13 cellular contexts compared by ENCODE assay signal in genomic region chr9:89428222-89428761, GRCh38.
A peak's percentile ranks its signal among the peaks of the same experiment; 100 is the strongest.
DNase-seq lines count a peak whose midpoint lies in the region; ATAC-seq, FAIRE-seq and TF ChIP-seq lines count a peak whose summit lies in the region.
"Had no signal": no experiment of that assay in that cellular context is flagged by ENCODE, and none has a peak within 500 bp of the region (broad histone marks: within the 10 kb centered on the region; RNA-seq: fewer than 3 reads in every experiment).

No MANE protein-coding gene starts in this region.

- CTCF ChIA-PET in activated CD8-positive, alpha-beta memory T cell treated with anti-CD3 and anti-CD28 coated beads, Interleukin-2, amount 10 ng/mL, durations not matched to agents 7 days and 5 days (lab: Charles Lee), result interaction anchor here (0.8 to 6.2 kb wide), 19 partner anchors 10 to 137 kb away, joined by 3 to 74 read pairs (median 5); no protein-coding TSS in a partner anchor
- CTCF ChIA-PET in WTC11 (lab: Charles Lee), result interaction anchor here (0.7 to 6.0 kb wide), 15 partner anchors 12 to 164 kb away, joined by 3 to 135 read pairs (median 11); partner anchors contain the start of gene SECISBP2
- CTCF ChIA-PET in HEK293T (lab: Yijun Ruan, JAX), result no interaction called here

- 80 to 91% (median 90%) methylated on average over 12 to 13 of the region's 13 CpGs for WGBS in small intestine, 3 donors

- POLR2A ChIA-PET in WTC11 (lab: Charles Lee) (no interaction called here), HEK293T (lab: Yijun Ruan, JAX) (no interaction called here)

- peak overlapping the region; percentile 96 for H3K27ac ChIP-seq in cingulate gyrus (ENCODE audit: low read depth, low read length)
- peak overlapping the region; percentile 5 to 47 for H3K27ac ChIP-seq in small intestine (ENCODE audit: low read depth in 1 of 2, low read length in 1 of 2)
- H3K27ac ChIP-seq: pancreas, VCaP had no signal

- no peak for FAIRE-seq in small intestine (lab: Jason Lieb, UNC)
- FAIRE-seq: pancreas had no signal

- H3K4me1 Mint-ChIP-seq in activated CD8-positive, alpha-beta memory T cell treated with anti-CD3 and anti-CD28 coated beads, Interleukin-2, amount 10 ng/mL, durations not matched to agents 7 days and 5 days, result peaks cover 90% of the 10 kb centered on the region
- peaks cover 49% of the 10 kb centered on the region for H3K4me1 Mint-ChIP-seq in WTC11

- no peak overlapping the region for H3K4me3 ChIP-seq in small intestine (ENCODE audit: low read depth in 1 of 2, low read length in 2 of 2)
- H3K4me3 ChIP-seq: GM23338, pancreas had no signal

- H3K27ac Mint-ChIP-seq in activated CD8-positive, alpha-beta memory T cell treated with anti-CD3 and anti-CD28 coated beads, Interleukin-2, amount 10 ng/mL, durations not matched to agents 7 days and 5 days, result peak overlapping the region; percentile 97
- H3K27ac Mint-ChIP-seq in WTC11, result peak overlapping the region; percentile 65; the same call in 1 of the 2 replicates

- TF ChIP-seq CTCF in WTC11 (IDR thresholded peaks at IDR 0.05), result no peak

- no peak for DNase-seq in activated CD8-positive, alpha-beta memory T cell treated with anti-CD3 and anti-CD28 coated beads, Interleukin-2, amount 10 ng/mL, durations not matched to agents 7 days and 5 days
- no peak for DNase-seq in activated CD8-positive, alpha-beta memory T cell treated with anti-CD3 and anti-CD28 coated beads, Interleukin-2, amount 50 U/mL, for 4 hours
- DNase-seq in WTC11 (ENCODE audit: low spot score) (no peak), small intestine (no peak), HEK293T (ENCODE audit: extremely low spot score) (no peak), kidney tubule cell (ENCODE audit: low spot score) (no peak), hippocampal formation (lab: John Stamatoyannopoulos, UW) (no peak)
- DNase-seq: left cardiac atrium, NCI-H526, pancreas had no signal

- no peaks in the 10 kb centered on the region for H3K9me3 ChIP-seq in small intestine (ENCODE audit: control insufficient read depth, low read depth)
- H3K9me3 ChIP-seq: pancreas had no signal

- H3K4me3 Mint-ChIP-seq in activated CD8-positive, alpha-beta memory T cell treated with anti-CD3 and anti-CD28 coated beads, Interleukin-2, amount 10 ng/mL, durations not matched to agents 7 days and 5 days, result no peak overlapping the region
- no peak overlapping the region for H3K4me3 Mint-ChIP-seq in WTC11
- H3K4me3 Mint-ChIP-seq: GM23338 had no signal

- peaks cover 26% of the 10 kb centered on the region for H3K36me3 Mint-ChIP-seq in activated CD8-positive, alpha-beta memory T cell treated with anti-CD3 and anti-CD28 coated beads, Interleukin-2, amount 10 ng/mL, durations not matched to agents 7 days and 5 days
- peaks cover 7% of the 10 kb centered on the region; the same call in 1 of the 2 replicates for H3K36me3 Mint-ChIP-seq in WTC11

- H3K9me3 Mint-ChIP-seq in activated CD8-positive, alpha-beta memory T cell treated with anti-CD3 and anti-CD28 coated beads, Interleukin-2, amount 10 ng/mL, durations not matched to agents 7 days and 5 days (ENCODE audit: low read depth), result no peaks in the 10 kb centered on the region
- peaks cover 9% of the 10 kb centered on the region for H3K9me3 Mint-ChIP-seq in WTC11

- no peak for ATAC-seq in activated CD8-positive, alpha-beta memory T cell treated with anti-CD3 and anti-CD28 coated beads, Interleukin-2, amount 10 ng/mL, durations not matched to agents 7 days and 5 days
- no peak for ATAC-seq in WTC11
- ATAC-seq: left cardiac atrium, pancreas had no signal

- H3K27me3 ChIP-seq in small intestine (ENCODE audit: control insufficient read depth in 2 of 2, insufficient read depth in 2 of 2, low read length in 2 of 2), result no peaks in the 10 kb centered on the region
- H3K27me3 ChIP-seq: pancreas had no signal

- no peaks in the 10 kb centered on the region for H3K27me3 Mint-ChIP-seq in activated CD8-positive, alpha-beta memory T cell treated with anti-CD3 and anti-CD28 coated beads, Interleukin-2, amount 10 ng/mL, durations not matched to agents 7 days and 5 days
- H3K27me3 Mint-ChIP-seq in WTC11 (ENCODE audit: low read depth), result no peaks in the 10 kb centered on the region

- peaks cover 0 to 11% of the 10 kb centered on the region in 2 donors for H3K4me1 ChIP-seq in small intestine (ENCODE audit: control insufficient read depth in 2 of 2, insufficient read depth in 1 of 2, low read depth in 1 of 2, low read length in 1 of 2)
- H3K4me1 ChIP-seq: pancreas had no signal

- no peaks in the 10 kb centered on the region for H3K36me3 ChIP-seq in small intestine (ENCODE audit: control insufficient read depth in 2 of 2, insufficient read depth in 2 of 2, low read length in 2 of 2)
- H3K36me3 ChIP-seq: pancreas had no signal

TF ChIP-seq in WTC11, 78 proteins besides CTCF, POLR2A, EP300 and RAD21:
- TF ChIP-seq FOXP1 (CRISPR knock-in tag; IDR thresholded peaks at IDR 0.05; ENCODE audit: borderline replicate concordance) (peak; percentile 36; the same call in 1 of the 2 replicates), SP1 (CRISPR knock-in tag; conservative IDR thresholded peaks at IDR 0.05) (no peak), ESRRA (CRISPR knock-in tag; IDR thresholded peaks at IDR 0.05; ENCODE audit: borderline replicate concordance) (peak; percentile 77; the same call in 1 of the 2 replicates)

TF ChIP-seq in HEK293T, 16 proteins besides CTCF, POLR2A, EP300 and RAD21:
- TF ChIP-seq FOXM1 (IDR thresholded peaks at IDR 0.05; ENCODE audit: borderline replicate concordance) (no peak), HDGF (IDR thresholded peaks at IDR 0.05; ENCODE audit: borderline replicate concordance) (no peak), LEF1 (IDR thresholded peaks at IDR 0.05; ENCODE audit: borderline replicate concordance) (no peak)
